8 cellular contexts compared by ENCODE assay signal in genomic region chr3:180802837-180803236, GRCh38.
DNase-seq lines count a peak whose midpoint lies in the region; ATAC-seq and TF ChIP-seq lines count a peak whose summit lies in the region.

No MANE protein-coding gene starts in this region.

- no peak overlapping the region for H3K4me3 Mint-ChIP-seq in stimulated activated effector memory CD8-positive, alpha-beta T cell treated with anti-CD3 and anti-CD28 coated beads, Interleukin-12 subunit alpha, Interleukin-12 subunit beta, amount 100 ng/mL, for 72 hours
- no peak overlapping the region for H3K4me3 Mint-ChIP-seq in activated T-helper 17 cell treated with anti-CD3 and anti-CD28 coated beads, Interleukin-2, amount 50 U/mL, for 72 hours

- H3K36me3 ChIP-seq in Panc1 (ENCODE audit: control insufficient read depth, insufficient read depth, low read length): no peaks in the 10 kb centered on the region

- BruUV-seq in Panc1 (replicated peaks; lab: Mats Ljungman, UMichigan): no TSS peak

- intact Hi-C loops in Panc1 (cut with micrococcal nuclease; ENCODE audit: unreplicated experiment): loop anchor here (10.0 kb wide), 3 partner anchors 182 to 902 kb away; partner anchors contain the start of gene DNAJC19

- DNase-seq in Panc1 (ENCODE audit: low read depth, low spot score) (peak; percentile 10), iPS-NIHi7 (ENCODE audit: extremely low spot score) (peak; percentile 26), UCSD-AML1 (lab: John Stamatoyannopoulos, UW; ENCODE audit: unreplicated experiment) (no peak)
- no peak for DNase-seq in stimulated activated effector memory CD8-positive, alpha-beta T cell treated with anti-CD3 and anti-CD28 coated beads, Interleukin-12 subunit alpha, Interleukin-12 subunit beta, amount 100 ng/mL, for 72 hours (ENCODE audit: low spot score in 2 of 2)
- no peak for DNase-seq in effector CD8-positive, alpha-beta T cell (lab: John Stamatoyannopoulos, UW)

- POLR2A ChIA-PET in Panc1 (lab: Charles Lee): no interaction called here

- H3K9me3 Mint-ChIP-seq in stimulated activated effector memory CD8-positive, alpha-beta T cell treated with anti-CD3 and anti-CD28 coated beads, Interleukin-12 subunit alpha, Interleukin-12 subunit beta, amount 100 ng/mL, for 72 hours: no peaks in the 10 kb centered on the region
- H3K9me3 Mint-ChIP-seq in activated T-helper 17 cell treated with anti-CD3 and anti-CD28 coated beads, Interleukin-2, amount 50 U/mL, for 72 hours: no peaks in the 10 kb centered on the region

- H3K27ac ChIP-seq in C4-2B (no peak overlapping the region), Panc1 (ENCODE audit: low read length) (no peak overlapping the region)

- no peak overlapping the region for H3K4me3 ChIP-seq in Panc1 (ENCODE audit: low read depth in 2 of 2, low read length in 2 of 2)

- H3K9me3 ChIP-seq in Panc1 (ENCODE audit: control insufficient read depth, insufficient read depth, low read depth, low read length): no peaks in the 10 kb centered on the region

- no peak overlapping the region for H3K27ac Mint-ChIP-seq in stimulated activated effector memory CD8-positive, alpha-beta T cell treated with anti-CD3 and anti-CD28 coated beads, Interleukin-12 subunit alpha, Interleukin-12 subunit beta, amount 100 ng/mL, for 72 hours
- H3K27ac Mint-ChIP-seq in activated T-helper 17 cell treated with anti-CD3 and anti-CD28 coated beads, Interleukin-2, amount 50 U/mL, for 72 hours: no peak overlapping the region

- no peaks in the 10 kb centered on the region for H3K4me1 ChIP-seq in Panc1 (ENCODE audit: control insufficient read depth, insufficient read depth, low read length)

- peaks cover 25% of the 10 kb centered on the region for H3K27me3 Mint-ChIP-seq in activated T-helper 17 cell treated with anti-CD3 and anti-CD28 coated beads, Interleukin-2, amount 50 U/mL, for 72 hours

- in situ Hi-C loops in Panc1 (cut with HindIII; ENCODE audit: low pct_unique_long_range_greater_than_20kb, low sequenced_read_pairs): no loop called here

- CTCF ChIA-PET in Panc1 (lab: Charles Lee): interaction anchor here (0.5 to 0.7 kb wide), 7 partner anchors 110 to 949 kb away, joined by 3 to 11 read pairs (median 4); partner anchors contain the start of gene FXR1

- no peaks in the 10 kb centered on the region for H3K36me3 Mint-ChIP-seq in stimulated activated effector memory CD8-positive, alpha-beta T cell treated with anti-CD3 and anti-CD28 coated beads, Interleukin-12 subunit alpha, Interleukin-12 subunit beta, amount 100 ng/mL, for 72 hours
- no peaks in the 10 kb centered on the region for H3K36me3 Mint-ChIP-seq in activated T-helper 17 cell treated with anti-CD3 and anti-CD28 coated beads, Interleukin-2, amount 50 U/mL, for 72 hours (ENCODE audit: low read depth)

- TF ChIP-seq CTCF in C4-2B (conservative IDR thresholded peaks at IDR 0.05): peak; percentile 78
- TF ChIP-seq CTCF in Panc1 (IDR thresholded peaks at IDR 0.05): peak; percentile 74; the same call in 1 of the 2 replicates

- no peaks in the 10 kb centered on the region for H3K4me1 Mint-ChIP-seq in stimulated activated effector memory CD8-positive, alpha-beta T cell treated with anti-CD3 and anti-CD28 coated beads, Interleukin-12 subunit alpha, Interleukin-12 subunit beta, amount 100 ng/mL, for 72 hours
- H3K4me1 Mint-ChIP-seq in activated T-helper 17 cell treated with anti-CD3 and anti-CD28 coated beads, Interleukin-2, amount 50 U/mL, for 72 hours: no peaks in the 10 kb centered on the region

- no peaks in the 10 kb centered on the region for H3K27me3 ChIP-seq in Panc1 (ENCODE audit: control insufficient read depth, insufficient read depth, low read length)

- peak; percentile 41 for ATAC-seq in HG03442 (IDR thresholded peaks at IDR 0.05; ENCODE audit: unreplicated experiment)
- peak; percentile 70; the same call in 1 of the 2 replicates for ATAC-seq in Panc1
- no peak for ATAC-seq in stimulated activated effector memory CD8-positive, alpha-beta T cell treated with anti-CD3 and anti-CD28 coated beads, Interleukin-12 subunit alpha, Interleukin-12 subunit beta, amount 100 ng/mL, for 72 hours
- no peak for ATAC-seq in activated T-helper 17 cell treated with anti-CD3 and anti-CD28 coated beads, Interleukin-2, amount 50 U/mL, for 72 hours (replicated peaks)

Comparison
In these comparisons a context has a peak if more than half of its experiments do, and no peak if none do; other contexts are left out.
1. ATAC-seq: peak in HG03442 (single experiment) and Panc1 (single experiment); none in stimulated activated effector memory CD8-positive, alpha-beta T cell treated with anti-CD3 and anti-CD28 coated beads, Interleukin-12 subunit alpha, Interleukin-12 subunit beta, amount 100 ng/mL, for 72 hours (single experiment) and activated T-helper 17 cell treated with anti-CD3 and anti-CD28 coated beads, Interleukin-2, amount 50 U/mL, for 72 hours (single experiment).
2. DNase-seq: peak in Panc1 (single experiment) and iPS-NIHi7 (single experiment); none in stimulated activated effector memory CD8-positive, alpha-beta T cell treated with anti-CD3 and anti-CD28 coated beads, Interleukin-12 subunit alpha, Interleukin-12 subunit beta, amount 100 ng/mL, for 72 hours (0 of 2), UCSD-AML1 (single experiment) and effector CD8-positive, alpha-beta T cell (single experiment).